24 cellular contexts compared by ENCODE assay signal in the genomic region with DNA sequence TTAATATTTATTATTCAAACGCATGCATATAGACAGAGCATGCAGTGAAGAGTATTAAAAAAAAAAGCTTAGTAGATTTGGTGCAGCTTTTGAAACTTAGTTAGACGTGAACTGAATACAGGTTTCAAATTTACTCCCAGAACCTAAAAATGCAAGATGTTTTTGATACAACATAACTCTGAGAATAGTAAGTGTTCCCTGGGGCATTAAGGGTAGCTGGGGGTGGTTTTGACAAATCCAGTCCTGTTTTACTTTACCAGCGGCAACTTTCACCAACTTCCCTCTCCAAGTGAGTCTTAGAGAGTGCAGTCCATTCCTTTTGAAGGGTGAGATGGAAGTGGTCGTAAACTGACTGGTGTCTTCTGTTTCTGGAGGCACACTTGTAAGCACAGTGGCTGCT.
"Had no signal": no experiment of that assay in that cellular context is flagged by ENCODE, and none has a peak within 500 bp of the region (broad histone marks: within the 10 kb centered on the region; RNA-seq: fewer than 3 reads in every experiment).

No MANE protein-coding gene starts in this region.

- DNase-seq: activated CD4-positive, alpha-beta T cell treated with anti-CD3 and anti-CD28 coated beads, Interleukin-2, amount 50 U/mL, for 4 hours; activated effector memory CD4-positive, alpha-beta T cell treated with anti-CD3 and anti-CD28 coated beads, Interleukin-2, amount 50 U/mL, for 16 hours; activated naive CD4-positive, alpha-beta T cell treated with anti-CD3 and anti-CD28 coated beads for 36 hours; activated T-cell treated with anti-CD3 and anti-CD28 coated beads for 4 hours; amniotic stem cell; caudate nucleus; cortex of kidney; effector memory CD8-positive, alpha-beta T cell; foreskin fibroblast; left lung; lower lobe of right lung; mucosa of descending colon; posterior cingulate gyrus; right cardiac atrium; stimulated activated CD4-positive, alpha-beta T cell treated with anti-CD3 and anti-CD28 coated beads, Interleukin-15, amount 100 ng/mL, for 24 hours; stimulated activated CD4-positive, alpha-beta T cell treated with anti-CD3 and anti-CD28 coated beads, Interleukin-2, amount 100 ng/mL, for 24 hours; stomach; T-helper 2 cell; thyroid gland; upper lobe of left lung had no signal

- H3K27me3 Mint-ChIP-seq: effector memory CD8-positive, alpha-beta T cell; natural killer cell treated with Interleukin-12 subunit alpha and Interleukin-12 subunit beta and Interleukin-15 and Interleukin-18, amount 100 ng/mL, for 72 hours had no signal

- ATAC-seq: effector memory CD8-positive, alpha-beta T cell; esophagus mucosa; left lung; lower lobe of right lung; natural killer cell treated with Interleukin-12 subunit alpha and Interleukin-12 subunit beta and Interleukin-15 and Interleukin-18, amount 100 ng/mL, for 72 hours; right cardiac atrium had no signal

- H3K9me3 Mint-ChIP-seq: activated naive CD4-positive, alpha-beta T cell treated with anti-CD3 and anti-CD28 coated beads for 36 hours; activated T-helper 1 cell treated with anti-CD3 and anti-CD28 coated beads, Interleukin-12 subunit alpha, Interleukin-12 subunit beta, Interleukin-2, Interleukin-4 antibody, amounts not matched to agents 30 ng/mL and 10 ng/mL and 1 ng/mL, durations not matched to agents 14 hours and 24 hours and 36 hours; effector memory CD8-positive, alpha-beta T cell; natural killer cell treated with Interleukin-12 subunit alpha and Interleukin-12 subunit beta and Interleukin-15 and Interleukin-18, amount 100 ng/mL, for 72 hours had no signal

- H3K4me3 Mint-ChIP-seq: activated naive CD4-positive, alpha-beta T cell treated with anti-CD3 and anti-CD28 coated beads for 36 hours; activated T-helper 1 cell treated with anti-CD3 and anti-CD28 coated beads, Interleukin-12 subunit alpha, Interleukin-12 subunit beta, Interleukin-2, Interleukin-4 antibody, amounts not matched to agents 30 ng/mL and 10 ng/mL and 1 ng/mL, durations not matched to agents 14 hours and 24 hours and 36 hours; effector memory CD8-positive, alpha-beta T cell; natural killer cell treated with Interleukin-12 subunit alpha and Interleukin-12 subunit beta and Interleukin-15 and Interleukin-18, amount 100 ng/mL, for 72 hours had no signal

- H3K27ac Mint-ChIP-seq: activated naive CD4-positive, alpha-beta T cell treated with anti-CD3 and anti-CD28 coated beads for 36 hours; activated T-helper 1 cell treated with anti-CD3 and anti-CD28 coated beads, Interleukin-12 subunit alpha, Interleukin-12 subunit beta, Interleukin-2, Interleukin-4 antibody, amounts not matched to agents 30 ng/mL and 10 ng/mL and 1 ng/mL, durations not matched to agents 14 hours and 24 hours and 36 hours; natural killer cell treated with Interleukin-12 subunit alpha and Interleukin-12 subunit beta and Interleukin-15 and Interleukin-18, amount 100 ng/mL, for 72 hours had no signal

- H3K9me3 ChIP-seq: left lung, lower lobe of right lung, mucosa of descending colon, stomach, thyroid gland, upper lobe of left lung, vagina had no signal

- H3K27me3 ChIP-seq: left lung, stomach, thyroid gland, upper lobe of left lung, vagina had no signal

- H3K4me1 ChIP-seq: left lung, lower lobe of right lung, stomach, thyroid gland, upper lobe of left lung, vagina had no signal

- H3K27ac ChIP-seq: left lung, lower lobe of right lung, stomach, thyroid gland, upper lobe of left lung, vagina had no signal

- H3K4me3 ChIP-seq: left lung, lower lobe of right lung, mucosa of descending colon, stomach, thyroid gland, upper lobe of left lung, vagina had no signal
